In genomic region chr19:51018745-51019543, GRCh38 we compare ENCODE assay signal across 9 cellular contexts. TPM values are rescaled to one million over a fixed set of nuclear protein-coding genes. Genes with fewer than 3 reads are reported as not detected.
DNase-seq lines count a peak whose midpoint lies in the region; ATAC-seq, FAIRE-seq and TF ChIP-seq lines count a peak whose summit lies in the region.
"Had no signal": no experiment of that assay in that cellular context is flagged by ENCODE, and none has a peak within 500 bp of the region (broad histone marks: within the 10 kb centered on the region; RNA-seq: fewer than 3 reads in every experiment).

No MANE protein-coding gene starts in this region.

- H3K4me1 ChIP-seq in astrocyte (ENCODE audit: insufficient read depth, low read length), result no peaks in the 10 kb centered on the region
- peaks cover 21% of the 10 kb centered on the region for H3K4me1 ChIP-seq in testis
- H3K4me1 ChIP-seq in gastroesophageal sphincter, result peaks cover 0 to 31% (median 3%) of the 10 kb centered on the region in 3 donors

- CTCF ChIA-PET in activated CD4-positive, alpha-beta T cell treated with anti-CD3 and anti-CD28 coated beads for 36 hours (lab: Charles Lee), result interaction anchor here (0.7 kb wide), 1 partner anchor 98 kb away, joined by 3 read pairs; no protein-coding TSS in a partner anchor

- peaks cover 18% of the 10 kb centered on the region for H3K4me1 Mint-ChIP-seq in activated CD4-positive, alpha-beta T cell treated with anti-CD3 and anti-CD28 coated beads for 36 hours
- H3K4me1 Mint-ChIP-seq in astrocyte (ENCODE audit: low read depth, unreplicated experiment), result peaks cover 5% of the 10 kb centered on the region

- no peaks in the 10 kb centered on the region for H3K36me3 Mint-ChIP-seq in activated CD4-positive, alpha-beta T cell treated with anti-CD3 and anti-CD28 coated beads for 36 hours (ENCODE audit: low read depth)
- H3K36me3 Mint-ChIP-seq in astrocyte (ENCODE audit: low read depth, unreplicated experiment), result no peaks in the 10 kb centered on the region

- no peak overlapping the region for H3K27ac ChIP-seq in astrocyte (ENCODE audit: low read depth, low read length)
- H3K27ac ChIP-seq in testis, result peak overlapping the region; percentile 60 to 85
- H3K27ac ChIP-seq in gastroesophageal sphincter, result no peak overlapping the region

- peaks cover 5% of the 10 kb centered on the region for H3K27me3 ChIP-seq in astrocyte (ENCODE audit: insufficient read depth, low read length)
- no peaks in the 10 kb centered on the region for H3K27me3 ChIP-seq in testis
- H3K27me3 ChIP-seq in gastroesophageal sphincter, result peaks cover 93% of the 10 kb centered on the region

- no peak overlapping the region for H3K4me2 ChIP-seq in astrocyte (ENCODE audit: low read length)

- intact Hi-C loops in activated CD4-positive, alpha-beta T cell treated with anti-CD3 and anti-CD28 coated beads for 36 hours (cut with DNase I, micrococcal nuclease), result loop anchor here in 1 of 2 experiments (5.0 kb wide), 1 partner anchor 87 kb away; no protein-coding TSS in a partner anchor
- intact Hi-C loops in testis (cut with DNase I; ENCODE audit: low total_unique reads), result no loop called here

- TF ChIP-seq EP300 in gastroesophageal sphincter (IDR thresholded peaks at IDR 0.05), result no peak

- H3K79me2 ChIP-seq in astrocyte (ENCODE audit: insufficient read depth, low read length), result no peaks in the 10 kb centered on the region

- POLR2A ChIA-PET in activated CD4-positive, alpha-beta T cell treated with anti-CD3 and anti-CD28 coated beads for 36 hours (lab: Charles Lee), result interaction anchor here (0.5 kb wide), 1 partner anchor 215 kb away, joined by 4 read pairs; no protein-coding TSS in a partner anchor

- no peaks in the 10 kb centered on the region for H3K9me3 ChIP-seq in astrocyte (ENCODE audit: insufficient read depth, low read depth, low read length)
- H3K9me3 ChIP-seq in testis, result no peaks in the 10 kb centered on the region
- H3K9me3 ChIP-seq in gastroesophageal sphincter, result no peaks in the 10 kb centered on the region

- FAIRE-seq in astrocyte (lab: Jason Lieb, UNC), result no peak

- H3K4me3 Mint-ChIP-seq in activated CD4-positive, alpha-beta T cell treated with anti-CD3 and anti-CD28 coated beads for 36 hours, result peak overlapping the region; percentile 12
- peak overlapping the region; percentile 79 for H3K4me3 Mint-ChIP-seq in astrocyte (ENCODE audit: unreplicated experiment)

- peaks cover 55% of the 10 kb centered on the region for H3K27me3 Mint-ChIP-seq in activated CD4-positive, alpha-beta T cell treated with anti-CD3 and anti-CD28 coated beads for 36 hours
- peaks cover 67% of the 10 kb centered on the region for H3K27me3 Mint-ChIP-seq in astrocyte (ENCODE audit: low read depth, unreplicated experiment)

- no peaks in the 10 kb centered on the region for H4K20me1 ChIP-seq in astrocyte (ENCODE audit: insufficient read depth, low read length)

- H3K9me3 Mint-ChIP-seq in activated CD4-positive, alpha-beta T cell treated with anti-CD3 and anti-CD28 coated beads for 36 hours (ENCODE audit: low read depth), result no peaks in the 10 kb centered on the region
- H3K9me3 Mint-ChIP-seq in astrocyte (ENCODE audit: unreplicated experiment), result peaks cover 9% of the 10 kb centered on the region

- TF ChIP-seq CTCF in astrocyte (IDR thresholded peaks at IDR 0.05; ENCODE audit: insufficient read depth, low read depth, low read length), result no peak
- TF ChIP-seq CTCF in testis (IDR thresholded peaks at IDR 0.05), result no peak
- TF ChIP-seq CTCF in gastroesophageal sphincter (IDR thresholded peaks at IDR 0.05), result no peak

- peak; percentile 14 for ATAC-seq in activated CD4-positive, alpha-beta T cell treated with anti-CD3 and anti-CD28 coated beads for 36 hours
- ATAC-seq in GM21367 (IDR thresholded peaks at IDR 0.05; ENCODE audit: unreplicated experiment) (no peak), gastroesophageal sphincter (no peak), GM18907 (IDR thresholded peaks at IDR 0.05; ENCODE audit: unreplicated experiment) (no peak)

- no peak overlapping the region for H3K27ac Mint-ChIP-seq in activated CD4-positive, alpha-beta T cell treated with anti-CD3 and anti-CD28 coated beads for 36 hours
- no peak overlapping the region for H3K27ac Mint-ChIP-seq in astrocyte (ENCODE audit: unreplicated experiment)

- no peak for DNase-seq in activated CD4-positive, alpha-beta T cell treated with anti-CD3 and anti-CD28 coated beads for 36 hours
- DNase-seq in activated CD4-positive, alpha-beta T cell treated with anti-CD3 and anti-CD28 coated beads for 4 hours, result no peak
- DNase-seq in astrocyte (ENCODE audit: low read depth) (no peak), islet precursor cell (peak; percentile 62), testis (peak; percentile 65)
- DNase-seq: NCI-H2081 treated with DMSO at 0.1 percent for 48 hours had no signal

- 1 to 2% methylated on average over 21 to 66 of the region's 68 CpGs for WGBS in testis, 2 donors
- WGBS in gastroesophageal sphincter (ENCODE audit: low coverage in 1 of 2), 2 donors, result 2 to 3% methylated on average over 9 to 13 of the region's 68 CpGs

- TF ChIP-seq POLR2A in testis (IDR thresholded peaks at IDR 0.05) (no peak), gastroesophageal sphincter (IDR thresholded peaks at IDR 0.05) (no peak)

- no peak overlapping the region for H2AFZ ChIP-seq in astrocyte (ENCODE audit: low read depth, low read length)

- no peak overlapping the region for H3K9ac ChIP-seq in astrocyte (ENCODE audit: low read length)

- no peak overlapping the region for H3K4me3 ChIP-seq in astrocyte (ENCODE audit: insufficient read depth, low read depth, low read length)
- H3K4me3 ChIP-seq in testis, result peak overlapping the region; percentile 46 to 64
- H3K4me3 ChIP-seq in gastroesophageal sphincter, result peak overlapping the region in 1 of 2 donors; percentile 34

- H3K36me3 ChIP-seq in astrocyte (ENCODE audit: insufficient read depth, low read length) (no peaks in the 10 kb centered on the region), testis (ENCODE audit: low read depth, missing control alignments) (no peaks in the 10 kb centered on the region), gastroesophageal sphincter (no peaks in the 10 kb centered on the region)

RNA-seq across cellular contexts. Expression of gene KLK10, which starts 0.6 kb away (rescaled TPM):
- total RNA-seq in activated CD4-positive, alpha-beta T cell treated with anti-CD3 and anti-CD28 coated beads for 36 hours, result not detected
- total RNA-seq in astrocyte (0.19 and 0.30 TPM in 2 replicates), testis (10 to 100 TPM in 1 of 2 donors, 1 to 10 TPM in 1; 9.2 to 15.7 TPM), gastroesophageal sphincter (1 to 10 TPM in 3 of 4 donors, not detected in 1; 1.7 to 6.7 (median 4.1) TPM)
- 15.6 TPM for polyA plus RNA-seq in testis (ENCODE audit: insufficient read depth, low read depth, low replicate concordance)

RNA-seq across cellular contexts. Expression of gene KLK11, which starts 7.5 kb away (rescaled TPM):
- total RNA-seq in activated CD4-positive, alpha-beta T cell treated with anti-CD3 and anti-CD28 coated beads for 36 hours, result not detected
- total RNA-seq in astrocyte (not detected in 2 replicates), testis (10 to 100 TPM; 16.8 to 46.3 TPM), gastroesophageal sphincter (10 to 100 TPM in 1 of 4 donors, under 1 TPM in 1, not detected in 2; 0.78 to 12.3 TPM)
- 41.1 TPM for polyA plus RNA-seq in testis (ENCODE audit: insufficient read depth, low read depth, low replicate concordance)

RNA-seq across cellular contexts. Expression of gene KLK12, which starts 15.9 kb away (rescaled TPM):
- total RNA-seq in activated CD4-positive, alpha-beta T cell treated with anti-CD3 and anti-CD28 coated beads for 36 hours, result not detected
- not detected in 2 replicates for total RNA-seq in astrocyte
- total RNA-seq in testis, result under 1 TPM in 1 of 2 donors, not detected in 1; 0.47 TPM
- 1.3 TPM for polyA plus RNA-seq in testis (ENCODE audit: insufficient read depth, low read depth, low replicate concordance)
- total RNA-seq in gastroesophageal sphincter, result 1 to 10 TPM in 1 of 4 donors, under 1 TPM in 2, not detected in 1; 0.40 to 1.2 (median 0.54) TPM

RNA-seq across cellular contexts. Expression of gene KLK8, which starts 17.5 kb away (rescaled TPM):
- total RNA-seq in activated CD4-positive, alpha-beta T cell treated with anti-CD3 and anti-CD28 coated beads for 36 hours, result not detected
- not detected in 2 replicates for total RNA-seq in astrocyte
- total RNA-seq in testis, result 1 to 10 TPM; 2.7 to 2.9 TPM
- 4.9 TPM for polyA plus RNA-seq in testis (ENCODE audit: insufficient read depth, low read depth, low replicate concordance)
- total RNA-seq in gastroesophageal sphincter, result 1 to 10 TPM in 2 of 4 donors, not detected in 2; 2.3 to 4.6 TPM

RNA-seq across cellular contexts. Expression of gene KLK7, which starts 35.2 kb away (rescaled TPM):
- not detected for total RNA-seq in activated CD4-positive, alpha-beta T cell treated with anti-CD3 and anti-CD28 coated beads for 36 hours
- total RNA-seq in astrocyte (not detected in 2 replicates), testis (under 1 TPM; 0.71 to 0.93 TPM), gastroesophageal sphincter (10 to 100 TPM in 1 of 4 donors, under 1 TPM in 1, not detected in 2; 0.31 to 16.7 TPM)
- 0.45 TPM for polyA plus RNA-seq in testis (ENCODE audit: insufficient read depth, low read depth, low replicate concordance)

Comparison
In these comparisons a context has a peak if more than half of its experiments do, and no peak if none do; other contexts are left out.
1. DNase-seq: peak in islet precursor cell (single experiment) and testis (single experiment); none in activated CD4-positive, alpha-beta T cell treated with anti-CD3 and anti-CD28 coated beads for 36 hours (single experiment), activated CD4-positive, alpha-beta T cell treated with anti-CD3 and anti-CD28 coated beads for 4 hours (0 of 2) and astrocyte (single experiment).
2. H3K27ac ChIP-seq: peak in testis (2 of 2); none in astrocyte (single experiment) and gastroesophageal sphincter (0 of 4).